In the genomic region with DNA sequence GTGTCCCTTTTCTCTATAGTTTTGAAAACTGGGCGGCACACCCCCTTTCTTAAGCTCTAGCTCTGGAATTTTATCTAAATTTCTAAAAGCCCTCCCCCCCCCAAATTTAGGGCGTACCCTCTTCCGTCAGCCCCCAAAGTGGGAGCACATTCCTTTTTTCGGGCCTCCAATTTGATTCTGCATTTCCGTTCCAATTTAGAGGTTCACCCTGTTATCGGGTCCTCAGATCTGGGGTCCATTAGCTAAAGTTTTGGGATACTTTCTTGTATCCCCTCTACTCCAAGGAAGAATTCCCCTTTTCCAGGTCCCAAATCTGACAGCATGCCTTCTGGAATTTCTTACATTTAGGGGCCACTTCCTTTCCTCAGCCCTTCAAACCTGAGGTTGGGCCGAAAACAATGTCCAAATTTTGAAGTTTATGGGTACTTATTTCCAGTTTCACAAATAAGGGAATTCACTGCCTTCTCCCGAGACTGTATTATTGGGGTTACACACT, we compare ENCODE assay signal across 8 cellular contexts. TPM values are rescaled to one million over a fixed set of nuclear protein-coding genes. Genes with fewer than 3 reads are reported as not detected.
DNase-seq lines count a peak whose midpoint lies in the region; ATAC-seq, FAIRE-seq and TF ChIP-seq lines count a peak whose summit lies in the region.

No MANE protein-coding gene starts in this region.

- H3K4me3 ChIP-seq in GM06990 (replicated peaks; ENCODE audit: low read depth, low read length) (peak overlapping the region; percentile 78), SK-N-MC (peak overlapping the region; percentile 76), fibroblast of mammary gland (ENCODE audit: control insufficient read depth, low read depth, low read length) (peak overlapping the region; percentile 90), rectal smooth muscle tissue (ENCODE audit: low read length) (peak overlapping the region; percentile 71)

- H3K27me3 ChIP-seq in GM06990 (replicated peaks; ENCODE audit: control insufficient read depth, insufficient read depth, low read length) (no peaks in the 10 kb centered on the region), rectal smooth muscle tissue (ENCODE audit: control insufficient read depth, insufficient read depth, low read length) (no peaks in the 10 kb centered on the region)

- H3K9me3 ChIP-seq in SK-N-MC (ENCODE audit: low read depth, low read length), result no peaks in the 10 kb centered on the region

- ATAC-seq in GM18861 (IDR thresholded peaks at IDR 0.05; ENCODE audit: unreplicated experiment), result no peak
- ATAC-seq in GM19035 (IDR thresholded peaks at IDR 0.05; ENCODE audit: unreplicated experiment), result no peak

- H3K36me3 ChIP-seq in GM06990 (ENCODE audit: control insufficient read depth, insufficient read depth, low read length), result no peaks in the 10 kb centered on the region; the same call in 1 of the 2 replicates
- H3K36me3 ChIP-seq in SK-N-MC (ENCODE audit: insufficient read depth, low read length), result peaks cover 10% of the 10 kb centered on the region
- H3K36me3 ChIP-seq in rectal smooth muscle tissue (ENCODE audit: control insufficient read depth, insufficient read depth, low read length), result no peaks in the 10 kb centered on the region

- no peak for DNase-seq in GM06990 (ENCODE audit: extremely low read depth, insufficient read length)
- no peak for DNase-seq in SK-N-MC (ENCODE audit: low read depth, low spot score)
- DNase-seq in fibroblast of mammary gland (ENCODE audit: low read depth), result no peak
- no peak for DNase-seq in SK-N-DZ (ENCODE audit: low spot score)
- DNase-seq in RCC 7860 (ENCODE audit: low spot score), result no peak

- H3K27ac ChIP-seq in SK-N-MC (peak overlapping the region; percentile 62; the same call in 1 of the 2 replicates), rectal smooth muscle tissue (ENCODE audit: low read depth, low read length) (peak overlapping the region; percentile 96)

- peaks cover 8% of the 10 kb centered on the region for H3K4me1 ChIP-seq in rectal smooth muscle tissue (ENCODE audit: control insufficient read depth, insufficient read depth, low read length)

- TF ChIP-seq CTCF in GM06990 (IDR thresholded peaks at IDR 0.05; ENCODE audit: insufficient read depth, low read length, poor library complexity, severe bottlenecking) (no peak), fibroblast of mammary gland (conservative IDR thresholded peaks at IDR 0.05; ENCODE audit: control insufficient read depth, insufficient read depth, low read depth, low read length) (no peak)

- no peak for FAIRE-seq in RCC 7860 (lab: Jason Lieb, UNC)

- H3K9ac ChIP-seq in SK-N-MC (ENCODE audit: insufficient read length) (peak overlapping the region; percentile 90), rectal smooth muscle tissue (ENCODE audit: low read length) (peak overlapping the region; percentile 25)

RNA-seq across cellular contexts. Expression of gene PHF20, which starts 0.8 kb away (rescaled TPM):
- polyA plus RNA-seq in SK-N-DZ (2014; cell fraction: cytosol; rRNA removed), result 35.2 and 44.3 TPM in 2 replicates
- 37.9 and 84.0 TPM in 2 replicates for polyA plus RNA-seq in SK-N-DZ (2014; cell fraction: nucleus; rRNA removed)

RNA-seq across cellular contexts. Expression of gene RBM39, which starts 30.6 kb away (rescaled TPM):
- 409 and 443 TPM in 2 replicates for polyA plus RNA-seq in SK-N-DZ (2014; cell fraction: cytosol; rRNA removed)
- 2,022 and 2,099 TPM in 2 replicates for polyA plus RNA-seq in SK-N-DZ (2014; cell fraction: nucleus; rRNA removed)
